29 cellular contexts compared by ENCODE assay signal in the genomic region with DNA sequence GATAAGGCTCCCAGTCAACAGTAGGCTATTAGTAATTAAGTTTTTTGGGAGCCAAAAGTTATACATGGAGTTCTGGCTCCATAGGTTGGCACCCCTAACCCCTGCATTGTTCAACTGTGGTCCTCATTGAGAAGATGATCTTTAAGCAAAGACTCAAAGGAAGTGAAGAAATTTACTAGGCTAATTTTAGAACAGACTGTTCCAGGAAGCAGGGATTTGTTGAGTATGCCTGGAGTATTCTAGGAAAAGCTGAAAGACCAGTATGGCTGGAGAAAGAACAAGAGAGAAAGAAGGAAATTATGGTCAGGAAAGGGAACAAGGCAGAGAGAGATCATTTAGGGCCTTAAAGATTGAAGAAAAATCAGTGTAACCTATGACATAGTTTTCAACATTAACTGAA.
DNase-seq lines count a peak whose midpoint lies in the region; ATAC-seq, FAIRE-seq and TF ChIP-seq lines count a peak whose summit lies in the region.
"Had no signal": no experiment of that assay in that cellular context is flagged by ENCODE, and none has a peak within 500 bp of the region (broad histone marks: within the 10 kb centered on the region; RNA-seq: fewer than 3 reads in every experiment).

No MANE protein-coding gene starts in this region.

- TF ChIP-seq EP300 in gastroesophageal sphincter (IDR thresholded peaks at IDR 0.05) = no peak

- no peaks in the 10 kb centered on the region for H3K9me2 ChIP-seq in HCT116 (ENCODE audit: insufficient read depth)

- no peak for TF ChIP-seq RAD21 in HCT116 (IDR thresholded peaks at IDR 0.05; ENCODE audit: low read depth)

- TF ChIP-seq CTCF in HCT116 (IDR thresholded peaks at IDR 0.05 in 2 of 3, conservative IDR thresholded peaks at IDR 0.05 in 1 of 3; ENCODE audit: borderline replicate concordance in 1 of 3, insufficient read depth in 1 of 3, low read depth in 2 of 3, low read length in 2 of 3) (no peak), bronchial epithelial cell (IDR thresholded peaks at IDR 0.05; ENCODE audit: insufficient read depth, low read length, severe bottlenecking) (no peak), gastroesophageal sphincter (IDR thresholded peaks at IDR 0.05) (no peak), upper lobe of right lung (IDR thresholded peaks at IDR 0.05) (no peak), heart right ventricle (IDR thresholded peaks at IDR 0.05) (no peak)

- CTCF ChIA-PET in HCT116 (lab: Charles Lee) = interaction anchor here (1.2 kb wide), 1 partner anchor 15 kb away, joined by 3 read pairs; no protein-coding TSS in a partner anchor

- H3K4me1 ChIP-seq in HCT116 (ENCODE audit: control insufficient read depth in 1 of 2, insufficient read depth in 2 of 2, low read length in 2 of 2) (no peaks in the 10 kb centered on the region; a peak in 1 of 4 replicates), gastroesophageal sphincter (peaks cover 0 to 49% (median 0%) of the 10 kb centered on the region in 3 donors), upper lobe of right lung (no peaks in the 10 kb centered on the region), heart right ventricle (no peaks in the 10 kb centered on the region)
- H3K4me1 ChIP-seq: tibial artery had no signal

- H3K9me3 ChIP-seq in HCT116 (ENCODE audit: control insufficient read depth in 1 of 2, insufficient read depth in 1 of 2, low read depth in 1 of 2, low read length in 2 of 2) (no peaks in the 10 kb centered on the region), gastroesophageal sphincter (no peaks in the 10 kb centered on the region), upper lobe of right lung (no peaks in the 10 kb centered on the region), heart right ventricle (no peaks in the 10 kb centered on the region)
- H3K9me3 ChIP-seq: BLaER1 treated with 17β-estradiol and CSF1 and Interleukin-3, amounts not matched to agents 10 nM and 100 nM; tibial artery had no signal

- DNase-seq in HCT116 (ENCODE audit: low read depth, low spot score) (no peak), bronchial epithelial cell (ENCODE audit: low read depth) (peak; percentile 26), upper lobe of right lung (no peak), heart right ventricle (no peak)
- DNase-seq: activated CD8-positive, alpha-beta T cell treated with anti-CD3 and anti-CD28 coated beads for 36 hours; activated naive CD4-positive, alpha-beta T cell treated with anti-CD3 and anti-CD28 coated beads, Interleukin-2, amount 50 U/mL, for 16 hours; amygdala; DMS79; GF-D8; head of caudate nucleus; KBM-7; MM.1S; NCI-H2029 treated with DMSO at 0.1 percent for 48 hours; NCI-H526 treated with DMSO at 0.1 percent for 48 hours; NK-92 treated with Interleukin-12 subunit alpha and Interleukin-12 subunit beta, amount 100 ng/mL, for 24 hours; PC-3; stimulated activated CD4-positive, alpha-beta T cell treated with anti-CD3 and anti-CD28 coated beads, Interleukin-15, amount 100 ng/mL, for 24 hours; stimulated activated CD4-positive, alpha-beta T cell treated with anti-CD3 and anti-CD28 coated beads, Interleukin-4, amount 100 ng/mL, for 4 hours; T-helper 17 cell; tibial artery had no signal

- RAD21 ChIA-PET in HCT116 (lab: Charles Lee; ENCODE audit: low non-redundant PET in 1 of 2, low total read pairs in 2 of 2, uncharacterized antibody in 2 of 2, unreplicated experiment in 2 of 2) = no interaction called here

- H3K9ac ChIP-seq in HCT116 (ENCODE audit: low read length) = no peak overlapping the region
- H3K9ac ChIP-seq: BLaER1 treated with 17β-estradiol and CSF1 and Interleukin-3, amounts not matched to agents 10 nM and 100 nM had no signal

- POLR2A ChIA-PET in HCT116 (lab: Charles Lee) = no interaction called here

- H3K79me2 ChIP-seq in HCT116 (ENCODE audit: insufficient read depth, low read length) = no peaks in the 10 kb centered on the region

- intact Hi-C loops in HCT116 (cut with micrococcal nuclease) = no loop called here
- intact Hi-C loops in upper lobe of right lung (cut with DNase I) = no loop called here
- intact Hi-C loops in heart right ventricle (cut with DNase I) = no loop called here

- H3K27ac ChIP-seq in HCT116 (ENCODE audit: low read depth, low read length) (no peak overlapping the region), gastroesophageal sphincter (peak overlapping the region in 2 of 4 donors; percentile 36 to 39), upper lobe of right lung (no peak overlapping the region), heart right ventricle (no peak overlapping the region)
- H3K27ac ChIP-seq: BLaER1 treated with 17β-estradiol and CSF1 and Interleukin-3, amounts not matched to agents 10 nM and 100 nM; SK-N-MC; tibial artery had no signal

- ATAC-seq in HCT116 = no peak
- ATAC-seq in gastroesophageal sphincter = peak; percentile 54
- ATAC-seq in upper lobe of right lung = peak; percentile 67
- no peak for ATAC-seq in HG03354 (IDR thresholded peaks at IDR 0.05; ENCODE audit: poor library complexity, severe bottlenecking, unreplicated experiment)
- ATAC-seq in GM21825 (IDR thresholded peaks at IDR 0.05; ENCODE audit: unreplicated experiment) = no peak
- no peak for ATAC-seq in heart right ventricle
- ATAC-seq: activated CD8-positive, alpha-beta T cell treated with anti-CD3 and anti-CD28 coated beads for 36 hours; natural killer cell treated with Interleukin-12 subunit alpha and Interleukin-12 subunit beta and Interleukin-15 and Interleukin-18, amount 100 ng/mL, for 72 hours; PC-3; T-helper 17 cell had no signal

- H3K27me3 ChIP-seq in HCT116 (ENCODE audit: insufficient read depth, low read length) = no peaks in the 10 kb centered on the region
- H3K27me3 ChIP-seq in bronchial epithelial cell (ENCODE audit: control insufficient read depth, insufficient read depth, low read length) = no peaks in the 10 kb centered on the region
- no peaks in the 10 kb centered on the region for H3K27me3 ChIP-seq in gastroesophageal sphincter
- H3K27me3 ChIP-seq in upper lobe of right lung = no peaks in the 10 kb centered on the region
- no peaks in the 10 kb centered on the region for H3K27me3 ChIP-seq in heart right ventricle
- H3K27me3 ChIP-seq: BLaER1 treated with 17β-estradiol and CSF1 and Interleukin-3, amounts not matched to agents 10 nM and 100 nM; tibial artery had no signal

- no peak for TF ChIP-seq POLR2A in HCT116 (IDR thresholded peaks at IDR 0.05; ENCODE audit: borderline replicate concordance, extremely low read depth, insufficient read depth, insufficient read length)
- TF ChIP-seq POLR2A in gastroesophageal sphincter (IDR thresholded peaks at IDR 0.05) = no peak

- no TSS peak for BruUV-seq in HCT116 (replicated peaks; lab: Mats Ljungman, UMichigan)

- H3K4me3 ChIP-seq in HCT116 (replicated peaks in 1 of 2; ENCODE audit: low read depth in 1 of 2, low read length in 2 of 2) = no peak overlapping the region
- H3K4me3 ChIP-seq in bronchial epithelial cell (ENCODE audit: low read depth, low read length) = no peak overlapping the region
- H3K4me3 ChIP-seq in gastroesophageal sphincter = no peak overlapping the region
- H3K4me3 ChIP-seq in upper lobe of right lung = no peak overlapping the region
- no peak overlapping the region for H3K4me3 ChIP-seq in heart right ventricle
- H3K4me3 ChIP-seq: BLaER1 treated with 17β-estradiol and CSF1 and Interleukin-3, amounts not matched to agents 10 nM and 100 nM; lung; SK-N-MC; tibial artery had no signal

- H3K4me2 ChIP-seq in HCT116 (ENCODE audit: low read length) = no peak overlapping the region

- H2AFZ ChIP-seq in HCT116 (ENCODE audit: low read depth, low read length, poor library complexity, severe bottlenecking) = no peak overlapping the region

- no peak for FAIRE-seq in bronchial epithelial cell (lab: Jason Lieb, UNC)
- FAIRE-seq: GM19239, H54 had no signal

- no peaks in the 10 kb centered on the region; the same call in 1 of the 2 replicates for H4K20me1 ChIP-seq in HCT116 (ENCODE audit: insufficient read depth)
- H4K20me1 ChIP-seq: BLaER1 treated with 17β-estradiol and CSF1 and Interleukin-3, amounts not matched to agents 10 nM and 100 nM had no signal

- H3K36me3 ChIP-seq in HCT116 (ENCODE audit: control insufficient read depth in 1 of 2, insufficient read depth in 2 of 2, low read length in 2 of 2) (no peaks in the 10 kb centered on the region), bronchial epithelial cell (ENCODE audit: control insufficient read depth, insufficient read depth, low read length) (no peaks in the 10 kb centered on the region), gastroesophageal sphincter (no peaks in the 10 kb centered on the region), upper lobe of right lung (no peaks in the 10 kb centered on the region), heart right ventricle (no peaks in the 10 kb centered on the region)
- H3K36me3 ChIP-seq: BLaER1 treated with 17β-estradiol and CSF1 and Interleukin-3, amounts not matched to agents 10 nM and 100 nM; tibial artery had no signal

TF ChIP-seq in HCT116, 20 proteins besides CTCF, POLR2A, EP300 and RAD21:
- no peak for TF ChIP-seq POLR2AphosphoS5 (IDR thresholded peaks at IDR 0.05; ENCODE audit: low read depth, low read length)
- no peak for TF ChIP-seq JUND (IDR thresholded peaks at IDR 0.05)
- TF ChIP-seq FOSL1 (IDR thresholded peaks at IDR 0.05; ENCODE audit: low read depth) = no peak
- no peak for TF ChIP-seq TCF7L2 (IDR thresholded peaks at IDR 0.05; ENCODE audit: borderline replicate concordance, extremely low read depth, insufficient read depth, insufficient read length)
- peak; percentile 22; the same call in 1 of the 2 replicates for TF ChIP-seq SP1 (IDR thresholded peaks at IDR 0.05; ENCODE audit: low read depth)
- no peak for TF ChIP-seq ELF1 (IDR thresholded peaks at IDR 0.05; ENCODE audit: borderline replicate concordance, low read depth)
- TF ChIP-seq SRF (IDR thresholded peaks at IDR 0.05; ENCODE audit: low read depth) = no peak
- no peak for TF ChIP-seq EGR1 (IDR thresholded peaks at IDR 0.05; ENCODE audit: low read depth)
- TF ChIP-seq, protein P1, sequence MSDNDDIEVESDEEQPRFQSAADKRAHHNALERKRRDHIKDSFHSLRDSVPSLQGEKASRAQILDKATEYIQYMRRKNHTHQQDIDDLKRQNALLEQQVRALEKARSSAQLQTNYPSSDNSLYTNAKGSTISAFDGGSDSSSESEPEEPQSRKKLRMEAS (IDR thresholded peaks at IDR 0.05) = no peak

Comparison
In these comparisons a context has a peak if more than half of its experiments do, and no peak if none do; other contexts are left out.
1. ATAC-seq: peak in gastroesophageal sphincter (single experiment) and upper lobe of right lung (single experiment); none in HCT116 (single experiment), HG03354 (single experiment), GM21825 (single experiment) and heart right ventricle (0 of 8).